In genomic region chr4:176307591-176307920, GRCh38 we compare ENCODE assay signal across 30 cellular contexts. TPM values are rescaled to one million over a fixed set of nuclear protein-coding genes. Genes with fewer than 3 reads are reported as not detected.
"Had no signal": no experiment of that assay in that cellular context is flagged by ENCODE, and none has a peak within 500 bp of the region (broad histone marks: within the 10 kb centered on the region; RNA-seq: fewer than 3 reads in every experiment).

No MANE protein-coding gene starts in this region.

- H3K36me3 Mint-ChIP-seq: activated naive CD8-positive, alpha-beta T cell treated with anti-CD3 and anti-CD28 coated beads for 36 hours; immature natural killer cell; stimulated activated naive B cell treated with anti-CD40 and anti-IgM and Interleukin-4, amounts not matched to agents 10 μg/mL and 1 μg/mL and 100 μg/mL, for 72 hours; T-cell had no signal

- H2AFZ ChIP-seq: parathyroid adenoma had no signal

- H3K9me3 Mint-ChIP-seq: activated B cell treated with CpG ODN at 0.5 μM for 24 hours; activated naive CD4-positive, alpha-beta T cell treated with anti-CD3 and anti-CD28 coated beads for 36 hours; activated naive CD8-positive, alpha-beta T cell treated with anti-CD3 and anti-CD28 coated beads for 36 hours; immature natural killer cell; stimulated activated naive B cell treated with anti-CD40 and anti-IgM and Interleukin-4, amounts not matched to agents 10 μg/mL and 1 μg/mL and 100 μg/mL, for 72 hours; T-cell; T-helper 2 cell treated with Interferon-gamma antibody and Interleukin-4, amounts not matched to agents 5 μg/mL and 100 μg/mL, for 36 hours had no signal

- H3K27ac Mint-ChIP-seq: activated B cell treated with CpG ODN at 0.5 μM for 24 hours; activated CD4-positive, alpha-beta T cell treated with anti-CD3 and anti-CD28 coated beads for 36 hours; activated naive CD4-positive, alpha-beta T cell treated with anti-CD3 and anti-CD28 coated beads for 36 hours; activated naive CD8-positive, alpha-beta T cell treated with anti-CD3 and anti-CD28 coated beads for 36 hours; stimulated activated naive B cell treated with anti-CD40 and anti-IgM and Interleukin-4, amounts not matched to agents 10 μg/mL and 1 μg/mL and 100 μg/mL, for 72 hours; T-cell; T-helper 2 cell treated with Interferon-gamma antibody and Interleukin-4, amounts not matched to agents 5 μg/mL and 100 μg/mL, for 36 hours had no signal

- H3K4me3 ChIP-seq: ascending aorta, heart left ventricle, left ventricle myocardium inferior, lung, right atrium auricular region, stomach, tibial artery, upper lobe of right lung had no signal

- H3K4me3 Mint-ChIP-seq: activated B cell treated with CpG ODN at 0.5 μM for 24 hours; activated CD4-positive, alpha-beta T cell treated with anti-CD3 and anti-CD28 coated beads for 36 hours; activated naive CD4-positive, alpha-beta T cell treated with anti-CD3 and anti-CD28 coated beads for 36 hours; activated naive CD8-positive, alpha-beta T cell treated with anti-CD3 and anti-CD28 coated beads for 36 hours; immature natural killer cell; stimulated activated naive B cell treated with anti-CD40 and anti-IgM and Interleukin-4, amounts not matched to agents 10 μg/mL and 1 μg/mL and 100 μg/mL, for 72 hours; T-cell; T-helper 2 cell treated with Interferon-gamma antibody and Interleukin-4, amounts not matched to agents 5 μg/mL and 100 μg/mL, for 36 hours had no signal

- H3K4me1 ChIP-seq: ascending aorta, left ventricle myocardium inferior, parathyroid adenoma, right atrium auricular region, upper lobe of right lung had no signal

- H3K27me3 ChIP-seq: ascending aorta, brain microvascular endothelial cell, right atrium auricular region, stomach, upper lobe of right lung had no signal

- ATAC-seq: activated CD4-positive, alpha-beta T cell treated with anti-CD3 and anti-CD28 coated beads for 36 hours; esophagus mucosa; heart left ventricle; stimulated activated naive B cell treated with anti-CD40 and anti-IgM and Interleukin-4, amounts not matched to agents 10 μg/mL and 1 μg/mL and 100 μg/mL, for 72 hours; T-cell; upper lobe of right lung had no signal

- H3K9me3 ChIP-seq: ascending aorta, heart left ventricle, left ventricle myocardium inferior, right atrium auricular region, stomach, tibial artery, upper lobe of right lung had no signal

- H3K36me3 ChIP-seq: ascending aorta, brain microvascular endothelial cell, heart left ventricle, left ventricle myocardium inferior, right atrium auricular region, stomach, tibial artery, upper lobe of right lung had no signal

- H3K4me1 Mint-ChIP-seq: activated CD4-positive, alpha-beta T cell treated with anti-CD3 and anti-CD28 coated beads for 36 hours; activated naive CD8-positive, alpha-beta T cell treated with anti-CD3 and anti-CD28 coated beads for 36 hours; immature natural killer cell; stimulated activated naive B cell treated with anti-CD40 and anti-IgM and Interleukin-4, amounts not matched to agents 10 μg/mL and 1 μg/mL and 100 μg/mL, for 72 hours; T-cell had no signal

- H3K27ac ChIP-seq: ascending aorta, brain microvascular endothelial cell, heart left ventricle, left ventricle myocardium inferior, parathyroid adenoma, right atrium auricular region, stomach, tibial artery, upper lobe of right lung had no signal

- H3K9ac ChIP-seq: parathyroid adenoma had no signal

- H3K79me2 ChIP-seq: parathyroid adenoma had no signal

- DNase-seq: activated B cell treated with CpG ODN at 0.5 μM for 24 hours; activated CD4-positive, alpha-beta T cell treated with anti-CD3 and anti-CD28 coated beads for 36 hours; activated CD4-positive, alpha-beta T cell treated with anti-CD3 and anti-CD28 coated beads, Interleukin-2, amount 50 U/mL, for 4 hours; activated effector memory CD4-positive, alpha-beta T cell treated with Interleukin-2 at 50 U/mL for 16 hours; activated naive CD4-positive, alpha-beta T cell treated with anti-CD3 and anti-CD28 coated beads for 36 hours; activated naive CD8-positive, alpha-beta T cell treated with anti-CD3 and anti-CD28 coated beads for 36 hours; brain microvascular endothelial cell; caudate nucleus; foreskin fibroblast; heart left ventricle; hypothalamus; immature natural killer cell; left ventricle myocardium inferior; nucleus accumbens; stimulated activated CD4-positive, alpha-beta T cell treated with anti-CD3 and anti-CD28 coated beads, Interleukin-15, amount 100 ng/mL, for 24 hours; stimulated activated CD4-positive, alpha-beta T cell treated with anti-CD3 and anti-CD28 coated beads, Interleukin-2, amount 100 ng/mL, for 24 hours; stimulated activated naive B cell treated with anti-CD40 and anti-IgM and Interleukin-4, amounts not matched to agents 10 μg/mL and 1 μg/mL and 100 μg/mL, for 72 hours; stomach; T-cell; tibial artery; upper lobe of right lung had no signal

RNA-seq across cellular contexts. Expression of gene ASB5, which starts 38.5 kb away (rescaled TPM):
- total RNA-seq: activated B cell treated with CpG ODN at 0.5 μM for 24 hours; activated CD4-positive, alpha-beta T cell treated with anti-CD3 and anti-CD28 coated beads for 36 hours; activated naive CD4-positive, alpha-beta T cell treated with anti-CD3 and anti-CD28 coated beads for 36 hours; activated naive CD8-positive, alpha-beta T cell treated with anti-CD3 and anti-CD28 coated beads for 36 hours; ascending aorta; kidney epithelial cell; mesenteric fat pad; pulmonary artery endothelial cell; T-cell; upper lobe of right lung had no signal
